Comparison of ENCODE assay signal across 23 cellular contexts in genomic region chr9:33995449-33995848, GRCh38.
"Had no signal": no experiment of that assay in that cellular context is flagged by ENCODE, and none has a peak within 500 bp of the region (broad histone marks: within the 10 kb centered on the region; RNA-seq: fewer than 3 reads in every experiment).

No MANE protein-coding gene starts in this region.

- H3K9me3 Mint-ChIP-seq: mesothelial cell of epicardium; naive B cell; natural killer cell treated with Interleukin-12 subunit alpha and Interleukin-12 subunit beta and Interleukin-15 and Interleukin-18, amount 100 ng/mL, for 72 hours; neural progenitor cell; stimulated activated effector memory CD8-positive, alpha-beta T cell treated with anti-CD3 and anti-CD28 coated beads, Interleukin-12 subunit alpha, Interleukin-12 subunit beta, amount 100 ng/mL, for 72 hours; type B pancreatic cell had no signal

- H3K36me3 ChIP-seq: prostate gland, right atrium auricular region had no signal

- H3K9me3 ChIP-seq: mucosa of descending colon, prostate gland, right atrium auricular region, stomach, tibial artery had no signal

- DNase-seq: cerebellar nuclear complex; dorsolateral prefrontal cortex; effector CD4-positive, alpha-beta T cell; foreskin keratinocyte; mesenchymal stem cell; mucosa of descending colon; naive B cell; stimulated activated CD4-positive, alpha-beta T cell treated with anti-CD3 and anti-CD28 coated beads, Interleukin-2, amount 100 ng/mL, for 24 hours; stimulated activated CD4-positive, alpha-beta T cell treated with anti-CD3 and anti-CD28 coated beads, Interleukin-4, amount 100 ng/mL, for 24 hours; stimulated activated naive CD4-positive, alpha-beta T cell treated with Interleukin-2 at 50 U/mL for 16 hours; stomach; tibial artery had no signal

- H3K27ac Mint-ChIP-seq: mesothelial cell of epicardium; naive B cell; natural killer cell treated with Interleukin-12 subunit alpha and Interleukin-12 subunit beta and Interleukin-15 and Interleukin-18, amount 100 ng/mL, for 72 hours; neural progenitor cell; stimulated activated effector memory CD8-positive, alpha-beta T cell treated with anti-CD3 and anti-CD28 coated beads, Interleukin-12 subunit alpha, Interleukin-12 subunit beta, amount 100 ng/mL, for 72 hours; type B pancreatic cell had no signal

- H3K9ac ChIP-seq: neural progenitor cell had no signal

- H3K4me1 Mint-ChIP-seq: naive B cell; neural progenitor cell; stimulated activated effector memory CD8-positive, alpha-beta T cell treated with anti-CD3 and anti-CD28 coated beads, Interleukin-12 subunit alpha, Interleukin-12 subunit beta, amount 100 ng/mL, for 72 hours had no signal

- ATAC-seq: esophagus mucosa; foreskin keratinocyte; left lobe of liver; mucosa of descending colon; natural killer cell treated with Interleukin-12 subunit alpha and Interleukin-12 subunit beta and Interleukin-15 and Interleukin-18, amount 100 ng/mL, for 72 hours; sciatic nerve; stimulated activated effector memory CD8-positive, alpha-beta T cell treated with anti-CD3 and anti-CD28 coated beads, Interleukin-12 subunit alpha, Interleukin-12 subunit beta, amount 100 ng/mL, for 72 hours had no signal

- H3K4me3 ChIP-seq: dorsolateral prefrontal cortex, mucosa of descending colon, neural progenitor cell, prostate gland, right atrium auricular region, stomach, tibial artery had no signal

- H3K4me3 Mint-ChIP-seq: mesothelial cell of epicardium; naive B cell; natural killer cell treated with Interleukin-12 subunit alpha and Interleukin-12 subunit beta and Interleukin-15 and Interleukin-18, amount 100 ng/mL, for 72 hours; neural progenitor cell; stimulated activated effector memory CD8-positive, alpha-beta T cell treated with anti-CD3 and anti-CD28 coated beads, Interleukin-12 subunit alpha, Interleukin-12 subunit beta, amount 100 ng/mL, for 72 hours; type B pancreatic cell had no signal

- H3K27ac ChIP-seq: dorsolateral prefrontal cortex, epithelial cell of prostate, foreskin keratinocyte, neural progenitor cell, prostate gland, right atrium auricular region, stomach, tibial artery had no signal

- H3K27me3 Mint-ChIP-seq: naive B cell; natural killer cell treated with Interleukin-12 subunit alpha and Interleukin-12 subunit beta and Interleukin-15 and Interleukin-18, amount 100 ng/mL, for 72 hours; type B pancreatic cell had no signal

- H3K4me1 ChIP-seq: neural progenitor cell, prostate gland, right atrium auricular region, tibial artery had no signal

- H3K27me3 ChIP-seq: dorsolateral prefrontal cortex, foreskin keratinocyte, neural progenitor cell, right atrium auricular region, stomach, tibial artery had no signal
